In the genomic region with DNA sequence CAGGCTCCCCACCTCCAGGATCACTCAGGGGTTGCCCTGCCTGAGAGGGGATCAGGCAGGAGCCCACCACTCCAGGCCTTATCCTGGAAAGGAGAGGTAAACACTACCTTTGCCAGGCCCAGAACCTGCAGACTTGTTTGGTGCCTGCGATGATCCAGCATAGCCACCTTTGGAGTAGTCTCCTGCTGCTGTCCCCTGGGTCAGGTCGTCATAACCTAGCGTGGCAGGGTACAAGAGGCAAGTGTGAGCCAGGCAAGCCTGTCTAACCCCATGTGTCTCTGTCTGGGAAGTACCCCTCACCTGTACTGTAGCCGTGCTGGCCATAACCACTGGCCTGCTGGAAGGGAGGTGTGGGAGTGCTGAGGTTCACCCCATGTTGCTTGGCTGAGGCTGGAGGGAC, we compare ENCODE assay signal across 20 cellular contexts.
A peak's percentile ranks its signal among the peaks of the same experiment; 100 is the strongest.
DNase-seq lines count a peak whose midpoint lies in the region; ATAC-seq and TF ChIP-seq lines count a peak whose summit lies in the region.
"Had no signal": no experiment of that assay in that cellular context is flagged by ENCODE, and none has a peak within 500 bp of the region (broad histone marks: within the 10 kb centered on the region; RNA-seq: fewer than 3 reads in every experiment).

No MANE protein-coding gene starts in this region.

- no peaks in the 10 kb centered on the region for H3K9me3 ChIP-seq in gastrocnemius medialis

- peaks cover 36% of the 10 kb centered on the region for H3K27me3 Mint-ChIP-seq in GM23338 (ENCODE audit: insufficient read depth, low read depth, poor library complexity)
- H3K27me3 Mint-ChIP-seq in activated CD8-positive, alpha-beta T cell treated with anti-CD3 and anti-CD28 coated beads, Interleukin-2, amount 10 ng/mL, durations not matched to agents 7 days and 5 days (ENCODE audit: low read depth) = no peaks in the 10 kb centered on the region
- peaks cover 16% of the 10 kb centered on the region for H3K27me3 Mint-ChIP-seq in glutamatergic neuron (ENCODE audit: unreplicated experiment)

- in situ Hi-C loops in gastrocnemius medialis (cut with MboI; ENCODE audit: low sequenced_read_pairs in 4 of 4) = no loop called here

- peaks cover 14% of the 10 kb centered on the region for H4K20me1 ChIP-seq in GM23338 (replicated peaks; ENCODE audit: insufficient read depth)

- peaks cover 15% of the 10 kb centered on the region for H3F3A ChIP-seq in GM23338 (replicated peaks; ENCODE audit: low read depth)

- peaks cover 94% of the 10 kb centered on the region for H3K36me3 Mint-ChIP-seq in GM23338 (ENCODE audit: low read depth)
- H3K36me3 Mint-ChIP-seq in activated CD8-positive, alpha-beta T cell treated with anti-CD3 and anti-CD28 coated beads, Interleukin-2, amount 10 ng/mL, durations not matched to agents 7 days and 5 days (ENCODE audit: low read depth) = peaks cover 43% of the 10 kb centered on the region
- H3K36me3 Mint-ChIP-seq in glutamatergic neuron (ENCODE audit: unreplicated experiment) = peaks cover 6% of the 10 kb centered on the region

- no peak overlapping the region for H3K4me2 ChIP-seq in GM23338

- no peak for TF ChIP-seq CTCF in GM23338 (conservative IDR thresholded peaks at IDR 0.05; ENCODE audit: low read depth in 2 of 2)
- TF ChIP-seq CTCF in glutamatergic neuron (IDR thresholded peaks at IDR 0.05; ENCODE audit: partially characterized antibody, unreplicated experiment) = no peak
- no peak for TF ChIP-seq CTCF in gastrocnemius medialis (IDR thresholded peaks at IDR 0.05 in 4 of 5, conservative IDR thresholded peaks at IDR 0.05 in 1 of 5)

- H3K4me1 Mint-ChIP-seq in GM23338 = peaks cover 19% of the 10 kb centered on the region
- H3K4me1 Mint-ChIP-seq in activated CD8-positive, alpha-beta T cell treated with anti-CD3 and anti-CD28 coated beads, Interleukin-2, amount 10 ng/mL, durations not matched to agents 7 days and 5 days (ENCODE audit: low read depth) = no peaks in the 10 kb centered on the region
- H3K4me1 Mint-ChIP-seq in glutamatergic neuron (ENCODE audit: low read depth, unreplicated experiment) = peaks cover 7% of the 10 kb centered on the region

- intact Hi-C loops in gastrocnemius medialis (cut with DNase I; ENCODE audit: low total_unique reads) = no loop called here

- H3K36me3 ChIP-seq in GM23338 (ENCODE audit: insufficient read depth) = peaks cover 49% of the 10 kb centered on the region
- peaks cover 0 to 57% of the 10 kb centered on the region in 2 donors for H3K36me3 ChIP-seq in gastrocnemius medialis

- no peaks in the 10 kb centered on the region for H3K9me2 ChIP-seq in GM23338 (ENCODE audit: insufficient read depth)

- H3K79me2 ChIP-seq in GM23338 (replicated peaks; ENCODE audit: insufficient read depth) = no peaks in the 10 kb centered on the region; the same call in 1 of the 2 replicates

- DNase-seq in GM23338 (ENCODE audit: low spot score) (no peak), glutamatergic neuron (no peak), gastrocnemius medialis (no peak), NCI-H526 (lab: John Stamatoyannopoulos, UW) (no peak)
- no peak for DNase-seq in activated CD8-positive, alpha-beta T cell treated with anti-CD3 and anti-CD28 coated beads, Interleukin-2, amount 10 ng/mL, durations not matched to agents 7 days and 5 days
- DNase-seq: ACHN, H7, HFFc6, IMR-90, Karpas-422, NCI-H1417 treated with DMSO at 0.1 percent for 48 hours, NCI-H187 treated with DMSO at 0.1 percent for 48 hours, NCI-H345, NCI-H524 treated with DMSO at 0.1 percent for 48 hours, PC-3, RPMI8226, SIG-M5 had no signal

- H3K9me3 Mint-ChIP-seq in GM23338 (no peaks in the 10 kb centered on the region), glutamatergic neuron (ENCODE audit: unreplicated experiment) (peaks cover 28% of the 10 kb centered on the region)
- H3K9me3 Mint-ChIP-seq in activated CD8-positive, alpha-beta T cell treated with anti-CD3 and anti-CD28 coated beads, Interleukin-2, amount 10 ng/mL, durations not matched to agents 7 days and 5 days (ENCODE audit: insufficient read depth) = no peaks in the 10 kb centered on the region
- H3K9me3 Mint-ChIP-seq: HFFc6 had no signal

- CTCF ChIA-PET in activated CD8-positive, alpha-beta T cell treated with anti-CD3 and anti-CD28 coated beads, Interleukin-2, amount 10 ng/mL, durations not matched to agents 7 days and 5 days (lab: Charles Lee) = interaction anchor here (0.7 to 2.5 kb wide), 2 partner anchors 11 to 12 kb away, joined by 3 to 14 read pairs; no protein-coding TSS in a partner anchor

- H3K27ac Mint-ChIP-seq in GM23338 = no peak overlapping the region
- H3K27ac Mint-ChIP-seq in activated CD8-positive, alpha-beta T cell treated with anti-CD3 and anti-CD28 coated beads, Interleukin-2, amount 10 ng/mL, durations not matched to agents 7 days and 5 days = peak overlapping the region; percentile 39
- H3K27ac Mint-ChIP-seq in glutamatergic neuron (ENCODE audit: unreplicated experiment) = peak overlapping the region; percentile 8
- H3K27ac Mint-ChIP-seq: HFFc6 had no signal

- H3K27ac ChIP-seq in GM23338 (ENCODE audit: low read depth) (0 out of 2 replicates have a peak overlapping the region, but pooled peaks have one; percentile 19), gastrocnemius medialis (peak overlapping the region in 3 of 4 donors; percentile 47 to 70 (median 61))
- H3K27ac ChIP-seq: HL-60 had no signal

- H3K4me1 ChIP-seq in GM23338 (ENCODE audit: insufficient read depth) (peaks cover 11% of the 10 kb centered on the region), gastrocnemius medialis (peaks cover 14 to 19% of the 10 kb centered on the region in 2 donors)

- H3K4me3 Mint-ChIP-seq in GM23338 = no peak overlapping the region
- no peak overlapping the region for H3K4me3 Mint-ChIP-seq in activated CD8-positive, alpha-beta T cell treated with anti-CD3 and anti-CD28 coated beads, Interleukin-2, amount 10 ng/mL, durations not matched to agents 7 days and 5 days
- no peak overlapping the region for H3K4me3 Mint-ChIP-seq in glutamatergic neuron (ENCODE audit: unreplicated experiment)
- H3K4me3 Mint-ChIP-seq: HFFc6 had no signal

- no peaks in the 10 kb centered on the region for H3K27me3 ChIP-seq in GM23338 (ENCODE audit: insufficient read depth)
- no peaks in the 10 kb centered on the region for H3K27me3 ChIP-seq in gastrocnemius medialis

- H3K4me3 ChIP-seq in GM23338 (no peak overlapping the region), gastrocnemius medialis (no peak overlapping the region)

- ATAC-seq in GM23338 (no peak), gastrocnemius medialis (no peak), GM19467 (IDR thresholded peaks at IDR 0.05; ENCODE audit: unreplicated experiment) (no peak), HG02885 (IDR thresholded peaks at IDR 0.05; ENCODE audit: poor library complexity, unreplicated experiment) (no peak)
- no peak for ATAC-seq in activated CD8-positive, alpha-beta T cell treated with anti-CD3 and anti-CD28 coated beads, Interleukin-2, amount 10 ng/mL, durations not matched to agents 7 days and 5 days

- no peak overlapping the region for H2AFZ ChIP-seq in GM23338

- TF ChIP-seq POLR2A in gastrocnemius medialis (IDR thresholded peaks at IDR 0.05) = no peak

- POLR2A ChIA-PET in activated CD8-positive, alpha-beta T cell treated with anti-CD3 and anti-CD28 coated beads, Interleukin-2, amount 10 ng/mL, durations not matched to agents 7 days and 5 days (lab: Charles Lee) = no interaction called here

TF ChIP-seq in GM23338, 12 proteins besides CTCF, POLR2A, EP300 and RAD21:
- TF ChIP-seq STAT1 (IDR thresholded peaks at IDR 0.05; ENCODE audit: unreplicated experiment) = no peak
- no peak for TF ChIP-seq ZNF114 (CRISPR knock-in tag; IDR thresholded peaks at IDR 0.05)
- no peak for TF ChIP-seq EZH2phosphoT487 (IDR thresholded peaks at IDR 0.05; ENCODE audit: unreplicated experiment)
- TF ChIP-seq, protein P1, sequence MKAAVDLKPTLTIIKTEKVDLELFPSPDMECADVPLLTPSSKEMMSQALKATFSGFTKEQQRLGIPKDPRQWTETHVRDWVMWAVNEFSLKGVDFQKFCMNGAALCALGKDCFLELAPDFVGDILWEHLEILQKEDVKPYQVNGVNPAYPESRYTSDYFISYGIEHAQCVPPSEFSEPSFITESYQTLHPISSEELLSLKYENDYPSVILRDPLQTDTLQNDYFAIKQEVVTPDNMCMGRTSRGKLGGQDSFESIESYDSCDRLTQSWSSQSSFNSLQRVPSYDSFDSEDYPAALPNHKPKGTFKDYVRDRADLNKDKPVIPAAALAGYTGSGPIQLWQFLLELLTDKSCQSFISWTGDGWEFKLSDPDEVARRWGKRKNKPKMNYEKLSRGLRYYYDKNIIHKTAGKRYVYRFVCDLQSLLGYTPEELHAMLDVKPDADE (IDR thresholded peaks at IDR 0.05) = no peak
- TF ChIP-seq JUNB (IDR thresholded peaks at IDR 0.05; ENCODE audit: unreplicated experiment) = no peak
- TF ChIP-seq EZH2 (IDR thresholded peaks at IDR 0.05; ENCODE audit: low read depth, unreplicated experiment) = no peak
- no peak for TF ChIP-seq CREB1 (CRISPR knock-in tag; IDR thresholded peaks at IDR 0.05; ENCODE audit: low read depth)
